1 cellular context compared by ENCODE assay signal in the genomic region with DNA sequence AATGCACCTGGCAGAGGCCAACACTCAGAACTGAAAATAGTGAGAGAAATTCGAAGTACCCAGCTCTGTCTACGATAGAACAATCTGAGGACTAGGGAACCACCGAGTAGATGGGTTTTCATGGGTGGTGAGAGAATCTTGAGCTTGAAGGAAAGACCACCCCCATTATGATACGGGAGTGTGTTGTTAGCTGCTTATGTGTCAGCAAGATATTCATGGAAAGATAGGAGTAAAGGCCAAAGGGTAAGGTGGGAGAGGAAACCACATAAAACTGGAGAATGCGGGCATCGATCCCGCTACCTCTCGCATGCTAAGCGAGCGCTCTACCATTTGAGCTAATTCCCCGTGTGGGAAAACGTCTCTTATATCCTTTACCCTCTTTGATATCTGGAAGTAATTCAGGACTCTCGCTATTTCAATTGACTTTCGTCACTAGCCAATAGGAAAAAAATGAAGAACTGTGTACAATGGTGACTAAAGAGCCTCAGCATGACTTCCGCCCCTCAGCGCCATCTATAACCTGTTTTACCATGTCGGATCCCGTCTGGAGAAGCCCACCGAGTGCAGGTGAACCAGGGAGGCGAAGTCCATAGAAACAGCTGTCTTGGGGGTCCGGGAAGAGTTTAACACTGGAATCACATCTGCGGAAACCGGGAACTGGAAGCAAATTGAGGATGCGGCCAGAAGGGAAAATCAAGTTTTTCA.
TF ChIP-seq lines count a peak whose summit lies in the region.

No MANE protein-coding gene starts in this region.

TF ChIP-seq in HepG2, 621 proteins besides CTCF, POLR2A, EP300 and RAD21 (continued from another document and continues in another):
- TF ChIP-seq MAF1 (CRISPR knock-in tag; IDR thresholded peaks at IDR 0.05; ENCODE audit: borderline replicate concordance) (peak; percentile 99), ZNF430 (CRISPR knock-in tag; IDR thresholded peaks at IDR 0.05) (peak; percentile 69), ELF4 (CRISPR knock-in tag; IDR thresholded peaks at IDR 0.05; ENCODE audit: borderline replicate concordance) (peak; percentile 50; the same call in 1 of the 2 replicates), SALL1 (CRISPR knock-in tag; IDR thresholded peaks at IDR 0.05) (peak; percentile 96), GMEB2 (CRISPR knock-in tag; IDR thresholded peaks at IDR 0.05; ENCODE audit: low read depth) (0 out of 2 replicates have a peak, but pooled peaks have one; percentile 49), ZNF160 (CRISPR knock-in tag; IDR thresholded peaks at IDR 0.05) (no peak), ZNF879 (CRISPR knock-in tag; IDR thresholded peaks at IDR 0.05) (no peak), ARNTL (CRISPR knock-in tag; IDR thresholded peaks at IDR 0.05) (peak; percentile 64; the same call in 1 of the 2 replicates), ZNF644 (CRISPR knock-in tag; IDR thresholded peaks at IDR 0.05; ENCODE audit: low read depth) (peak; percentile 64), FOXA3 (CRISPR knock-in tag; IDR thresholded peaks at IDR 0.05) (peak; percentile 87), ZNF619 (CRISPR knock-in tag; IDR thresholded peaks at IDR 0.05) (0 out of 2 replicates have a peak, but pooled peaks have one; percentile 47), BCL3 (CRISPR knock-in tag; IDR thresholded peaks at IDR 0.05) (peak; percentile 50; the same call in 1 of the 2 replicates), SOX6 (IDR thresholded peaks at IDR 0.05) (no peak), SOX6 (CRISPR knock-in tag; IDR thresholded peaks at IDR 0.05) (peak; percentile 84), ZXDC (CRISPR knock-in tag; IDR thresholded peaks at IDR 0.05) (no peak), NFYC (CRISPR knock-in tag; IDR thresholded peaks at IDR 0.05) (peak; percentile 61; the same call in 1 of the 2 replicates), HNF1A (IDR thresholded peaks at IDR 0.05; ENCODE audit: low read depth) (peak; percentile 67; the same call in 1 of the 2 replicates), HNF1A (CRISPR knock-in tag; IDR thresholded peaks at IDR 0.05; ENCODE audit: borderline replicate concordance) (peak; percentile 69; the same call in 1 of the 2 replicates), ELF3 (CRISPR knock-in tag; IDR thresholded peaks at IDR 0.05) (peak; percentile 95), SATB2 (CRISPR knock-in tag; IDR thresholded peaks at IDR 0.05) (0 out of 2 replicates have a peak, but pooled peaks have one; percentile 24), ARID2 (CRISPR knock-in tag; IDR thresholded peaks at IDR 0.05; ENCODE audit: borderline replicate concordance) (no peak), ZSCAN9 (CRISPR knock-in tag; IDR thresholded peaks at IDR 0.05; ENCODE audit: borderline replicate concordance) (peak; percentile 94), ZC3H4 (CRISPR knock-in tag; IDR thresholded peaks at IDR 0.05; ENCODE audit: borderline replicate concordance) (0 out of 2 replicates have a peak, but pooled peaks have one; percentile 50), SMYD3 (CRISPR knock-in tag; IDR thresholded peaks at IDR 0.05) (peak; percentile 92), KLF6 (CRISPR knock-in tag; IDR thresholded peaks at IDR 0.05) (peak; percentile 79; the same call in 1 of the 2 replicates), MIER2 (CRISPR knock-in tag; IDR thresholded peaks at IDR 0.05) (peak; percentile 83), CREM (IDR thresholded peaks at IDR 0.05) (peak; percentile 67; the same call in 1 of the 2 replicates), CREM (CRISPR knock-in tag; IDR thresholded peaks at IDR 0.05) (no peak), ZNF83 (CRISPR knock-in tag; IDR thresholded peaks at IDR 0.05; ENCODE audit: borderline replicate concordance) (no peak), TARDBP (CRISPR knock-in tag; IDR thresholded peaks at IDR 0.05) (peak; percentile 71; the same call in 1 of the 2 replicates), ZNF652 (CRISPR knock-in tag; IDR thresholded peaks at IDR 0.05; ENCODE audit: borderline replicate concordance, low read depth) (peak; percentile 54; the same call in 1 of the 2 replicates)
- TF ChIP-seq, protein P1, sequence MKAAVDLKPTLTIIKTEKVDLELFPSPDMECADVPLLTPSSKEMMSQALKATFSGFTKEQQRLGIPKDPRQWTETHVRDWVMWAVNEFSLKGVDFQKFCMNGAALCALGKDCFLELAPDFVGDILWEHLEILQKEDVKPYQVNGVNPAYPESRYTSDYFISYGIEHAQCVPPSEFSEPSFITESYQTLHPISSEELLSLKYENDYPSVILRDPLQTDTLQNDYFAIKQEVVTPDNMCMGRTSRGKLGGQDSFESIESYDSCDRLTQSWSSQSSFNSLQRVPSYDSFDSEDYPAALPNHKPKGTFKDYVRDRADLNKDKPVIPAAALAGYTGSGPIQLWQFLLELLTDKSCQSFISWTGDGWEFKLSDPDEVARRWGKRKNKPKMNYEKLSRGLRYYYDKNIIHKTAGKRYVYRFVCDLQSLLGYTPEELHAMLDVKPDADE (CRISPR knock-in tag; IDR thresholded peaks at IDR 0.05) = no peak
- TF ChIP-seq, protein P2, sequence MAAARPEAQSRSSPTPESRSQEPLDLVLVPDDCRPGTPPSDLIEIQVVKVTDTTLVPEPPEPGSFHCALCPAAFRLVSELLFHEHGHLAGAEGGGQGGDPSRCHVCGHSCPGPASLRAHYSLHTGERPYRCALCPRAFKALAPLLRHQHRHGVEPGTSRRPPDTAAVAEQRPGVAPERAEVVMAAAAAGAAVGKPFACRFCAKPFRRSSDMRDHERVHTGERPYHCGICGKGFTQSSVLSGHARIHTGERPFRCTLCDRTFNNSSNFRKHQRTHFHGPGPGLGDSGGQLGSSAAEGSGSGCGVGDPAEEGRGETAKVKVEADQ (CRISPR knock-in tag; IDR thresholded peaks at IDR 0.05; ENCODE audit: borderline replicate concordance) = peak; percentile 91
- TF ChIP-seq, protein P3, sequence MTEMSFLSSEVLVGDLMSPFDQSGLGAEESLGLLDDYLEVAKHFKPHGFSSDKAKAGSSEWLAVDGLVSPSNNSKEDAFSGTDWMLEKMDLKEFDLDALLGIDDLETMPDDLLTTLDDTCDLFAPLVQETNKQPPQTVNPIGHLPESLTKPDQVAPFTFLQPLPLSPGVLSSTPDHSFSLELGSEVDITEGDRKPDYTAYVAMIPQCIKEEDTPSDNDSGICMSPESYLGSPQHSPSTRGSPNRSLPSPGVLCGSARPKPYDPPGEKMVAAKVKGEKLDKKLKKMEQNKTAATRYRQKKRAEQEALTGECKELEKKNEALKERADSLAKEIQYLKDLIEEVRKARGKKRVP (CRISPR knock-in tag; IDR thresholded peaks at IDR 0.05) = peak in 1 of 2 experiments; percentile 84; a peak in 2 of 4 replicates
- TF ChIP-seq, protein P4, sequence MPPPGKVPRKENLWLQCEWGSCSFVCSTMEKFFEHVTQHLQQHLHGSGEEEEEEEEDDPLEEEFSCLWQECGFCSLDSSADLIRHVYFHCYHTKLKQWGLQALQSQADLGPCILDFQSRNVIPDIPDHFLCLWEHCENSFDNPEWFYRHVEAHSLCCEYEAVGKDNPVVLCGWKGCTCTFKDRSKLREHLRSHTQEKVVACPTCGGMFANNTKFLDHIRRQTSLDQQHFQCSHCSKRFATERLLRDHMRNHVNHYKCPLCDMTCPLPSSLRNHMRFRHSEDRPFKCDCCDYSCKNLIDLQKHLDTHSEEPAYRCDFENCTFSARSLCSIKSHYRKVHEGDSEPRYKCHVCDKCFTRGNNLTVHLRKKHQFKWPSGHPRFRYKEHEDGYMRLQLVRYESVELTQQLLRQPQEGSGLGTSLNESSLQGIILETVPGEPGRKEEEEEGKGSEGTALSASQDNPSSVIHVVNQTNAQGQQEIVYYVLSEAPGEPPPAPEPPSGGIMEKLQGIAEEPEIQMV (CRISPR knock-in tag; IDR thresholded peaks at IDR 0.05; ENCODE audit: low read depth) = peak; percentile 77
- TF ChIP-seq, protein P5, sequence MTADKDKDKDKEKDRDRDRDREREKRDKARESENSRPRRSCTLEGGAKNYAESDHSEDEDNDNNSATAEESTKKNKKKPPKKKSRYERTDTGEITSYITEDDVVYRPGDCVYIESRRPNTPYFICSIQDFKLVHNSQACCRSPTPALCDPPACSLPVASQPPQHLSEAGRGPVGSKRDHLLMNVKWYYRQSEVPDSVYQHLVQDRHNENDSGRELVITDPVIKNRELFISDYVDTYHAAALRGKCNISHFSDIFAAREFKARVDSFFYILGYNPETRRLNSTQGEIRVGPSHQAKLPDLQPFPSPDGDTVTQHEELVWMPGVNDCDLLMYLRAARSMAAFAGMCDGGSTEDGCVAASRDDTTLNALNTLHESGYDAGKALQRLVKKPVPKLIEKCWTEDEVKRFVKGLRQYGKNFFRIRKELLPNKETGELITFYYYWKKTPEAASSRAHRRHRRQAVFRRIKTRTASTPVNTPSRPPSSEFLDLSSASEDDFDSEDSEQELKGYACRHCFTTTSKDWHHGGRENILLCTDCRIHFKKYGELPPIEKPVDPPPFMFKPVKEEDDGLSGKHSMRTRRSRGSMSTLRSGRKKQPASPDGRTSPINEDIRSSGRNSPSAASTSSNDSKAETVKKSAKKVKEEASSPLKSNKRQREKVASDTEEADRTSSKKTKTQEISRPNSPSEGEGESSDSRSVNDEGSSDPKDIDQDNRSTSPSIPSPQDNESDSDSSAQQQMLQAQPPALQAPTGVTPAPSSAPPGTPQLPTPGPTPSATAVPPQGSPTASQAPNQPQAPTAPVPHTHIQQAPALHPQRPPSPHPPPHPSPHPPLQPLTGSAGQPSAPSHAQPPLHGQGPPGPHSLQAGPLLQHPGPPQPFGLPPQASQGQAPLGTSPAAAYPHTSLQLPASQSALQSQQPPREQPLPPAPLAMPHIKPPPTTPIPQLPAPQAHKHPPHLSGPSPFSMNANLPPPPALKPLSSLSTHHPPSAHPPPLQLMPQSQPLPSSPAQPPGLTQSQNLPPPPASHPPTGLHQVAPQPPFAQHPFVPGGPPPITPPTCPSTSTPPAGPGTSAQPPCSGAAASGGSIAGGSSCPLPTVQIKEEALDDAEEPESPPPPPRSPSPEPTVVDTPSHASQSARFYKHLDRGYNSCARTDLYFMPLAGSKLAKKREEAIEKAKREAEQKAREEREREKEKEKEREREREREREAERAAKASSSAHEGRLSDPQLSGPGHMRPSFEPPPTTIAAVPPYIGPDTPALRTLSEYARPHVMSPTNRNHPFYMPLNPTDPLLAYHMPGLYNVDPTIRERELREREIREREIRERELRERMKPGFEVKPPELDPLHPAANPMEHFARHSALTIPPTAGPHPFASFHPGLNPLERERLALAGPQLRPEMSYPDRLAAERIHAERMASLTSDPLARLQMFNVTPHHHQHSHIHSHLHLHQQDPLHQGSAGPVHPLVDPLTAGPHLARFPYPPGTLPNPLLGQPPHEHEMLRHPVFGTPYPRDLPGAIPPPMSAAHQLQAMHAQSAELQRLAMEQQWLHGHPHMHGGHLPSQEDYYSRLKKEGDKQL (CRISPR knock-in tag; IDR thresholded peaks at IDR 0.05; ENCODE audit: low read depth) = peak; percentile 41; the same call in 1 of the 2 replicates
